ENCODE assay signal across 8 cellular contexts in the genomic region with DNA sequence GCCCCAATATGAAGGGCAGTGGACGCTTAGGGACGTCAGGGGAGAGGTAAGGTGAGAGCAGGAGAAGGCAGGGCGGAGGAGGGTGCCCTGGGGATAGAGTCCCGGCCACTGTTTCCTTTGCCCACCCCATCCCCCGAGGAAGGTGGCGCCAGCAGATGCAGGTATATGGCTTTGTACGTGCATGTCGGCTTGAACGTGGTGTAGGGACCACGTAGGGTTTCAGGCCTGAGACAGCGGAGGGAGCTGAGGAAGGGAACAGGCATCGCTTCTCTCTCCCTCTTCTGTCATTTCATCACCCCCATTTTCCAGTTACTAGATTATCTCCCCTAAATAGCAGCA.
DNase-seq lines count a peak whose midpoint lies in the region; ATAC-seq and TF ChIP-seq lines count a peak whose summit lies in the region.

No MANE protein-coding gene starts in this region.

- peak; percentile 28 for ATAC-seq in GM19351 (IDR thresholded peaks at IDR 0.05; ENCODE audit: unreplicated experiment)
- peak; percentile 27 for ATAC-seq in HG03439 (IDR thresholded peaks at IDR 0.05; ENCODE audit: unreplicated experiment)
- ATAC-seq in naive B cell (ENCODE audit: low read depth in 2 of 2): peak; percentile 22 to 38

- no peaks in the 10 kb centered on the region for H3K9me3 ChIP-seq in AG04450 (ENCODE audit: control insufficient read depth, insufficient read depth, low read length)

- no TSS peak for BruUV-seq in MCF 10A (replicated peaks; lab: Mats Ljungman, UMichigan)

- H3K4me3 ChIP-seq in AG04450 (ENCODE audit: low read depth, low read length): peak overlapping the region; percentile 38

- DNase-seq in AG04450 (ENCODE audit: low read depth, low spot score): no peak
- no peak for DNase-seq in MCF 10A (ENCODE audit: unreplicated experiment)
- DNase-seq in naive B cell: no peak
- DNase-seq in HuH-7.5 (ENCODE audit: low spot score): no peak
- no peak for DNase-seq in AG08396 (ENCODE audit: low spot score)
- DNase-seq in AG08395 (ENCODE audit: low spot score): no peak

- no peak overlapping the region for H3K27ac ChIP-seq in AG04450 (ENCODE audit: low read depth, low read length)

- H3K4me3 Mint-ChIP-seq in MCF 10A (ENCODE audit: unreplicated experiment) (peak overlapping the region; percentile 85), naive B cell (peak overlapping the region; percentile 86 to 98 (median 95))

- H3K36me3 Mint-ChIP-seq in MCF 10A (ENCODE audit: insufficient read depth, unreplicated experiment) (peaks cover 17% of the 10 kb centered on the region), naive B cell (peaks cover 0 to 8% of the 10 kb centered on the region in 2 donors)

- H3K27me3 Mint-ChIP-seq in MCF 10A (ENCODE audit: insufficient read depth, unreplicated experiment) (no peaks in the 10 kb centered on the region), naive B cell (no peaks in the 10 kb centered on the region)

- no peak for TF ChIP-seq CTCF in AG04450 (IDR thresholded peaks at IDR 0.05; ENCODE audit: low read depth, low read length)
- no peak for TF ChIP-seq CTCF in MCF 10A (IDR thresholded peaks at IDR 0.05; ENCODE audit: unreplicated experiment)

- intact Hi-C loops in MCF 10A (cut with micrococcal nuclease): loop anchor here (1.0 to 10.0 kb wide), 2 partner anchors 211 to 476 kb away; a partner anchor contains a TSS

- no peaks in the 10 kb centered on the region for H3K27me3 ChIP-seq in AG04450 (ENCODE audit: control insufficient read depth, insufficient read depth, low read length)

- H3K27ac Mint-ChIP-seq in MCF 10A (ENCODE audit: low read depth, unreplicated experiment) (peak overlapping the region; percentile 97), naive B cell (peak overlapping the region; percentile 22 to 95 (median 88))

- CTCF ChIA-PET in AG04450 (lab: Charles Lee) (interaction anchor here (1.1 kb wide), 1 partner anchor 54 kb away, joined by 3 read pairs; no protein-coding TSS in a partner anchor), MCF 10A (lab: Yijun Ruan, JAX) (interaction anchor here (0.6 to 2.5 kb wide), 7 partner anchors 9 to 476 kb away, joined by 3 to 18 read pairs (median 3); no protein-coding TSS in a partner anchor)

- H3K9me3 Mint-ChIP-seq in MCF 10A (ENCODE audit: unreplicated experiment): peaks cover 8% of the 10 kb centered on the region
- peaks cover 0 to 5% (median 2%) of the 10 kb centered on the region in 7 donors for H3K9me3 Mint-ChIP-seq in naive B cell

- POLR2A ChIA-PET in AG04450 (lab: Yijun Ruan, JAX) (interaction anchor here (0.5 kb wide), 1 partner anchor 675 kb away, joined by 7 read pairs; no protein-coding TSS in a partner anchor), MCF 10A (lab: Yijun Ruan, JAX) (interaction anchor here (0.9 to 1.6 kb wide), 4 partner anchors 9 to 476 kb away, joined by 5 to 8 read pairs (median 6); a partner anchor contains a TSS)

- H3K4me1 Mint-ChIP-seq in MCF 10A (ENCODE audit: insufficient read depth, unreplicated experiment) (peaks cover 24% of the 10 kb centered on the region), naive B cell (peaks cover 20 to 29% (median 24%) of the 10 kb centered on the region in 3 donors)
